Comparison of ENCODE assay signal across 18 cellular contexts in the genomic region with DNA sequence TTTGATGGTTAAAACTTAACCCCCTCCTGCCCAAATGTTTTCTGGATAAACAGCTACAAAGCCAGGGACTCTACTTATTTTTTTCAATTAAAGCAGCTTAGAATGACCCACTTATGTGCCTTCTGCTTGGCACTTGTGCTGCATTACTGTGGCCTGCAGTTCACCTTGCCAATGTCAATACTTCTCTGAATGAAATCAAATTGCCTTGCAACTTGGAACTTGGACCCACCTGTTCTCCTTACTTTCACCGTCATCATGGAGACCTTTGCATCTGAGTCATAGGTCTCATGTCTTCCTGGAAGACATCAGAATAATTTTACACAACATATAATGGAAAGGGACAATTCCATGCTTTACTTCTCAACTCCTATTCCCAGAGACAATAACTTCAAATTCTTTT.
DNase-seq lines count a peak whose midpoint lies in the region; ATAC-seq and TF ChIP-seq lines count a peak whose summit lies in the region.
"Had no signal": no experiment of that assay in that cellular context is flagged by ENCODE, and none has a peak within 500 bp of the region (broad histone marks: within the 10 kb centered on the region; RNA-seq: fewer than 3 reads in every experiment).

No MANE protein-coding gene starts in this region.

- H3K4me3 ChIP-seq in testis = no peak overlapping the region
- H3K4me3 ChIP-seq: PC-9 had no signal

- H3K4me1 ChIP-seq in testis = peaks cover 51% of the 10 kb centered on the region

- H3K27ac ChIP-seq in testis = peak overlapping the region; percentile 13 to 89
- H3K27ac ChIP-seq: 22Rv1, PC-9 had no signal

- intact Hi-C loops in left colon (cut with DNase I, micrococcal nuclease) (no loop called here), testis (cut with DNase I; ENCODE audit: low total_unique reads) (loop anchor here (10.0 kb wide), 1 partner anchor 116 kb away; no protein-coding TSS in a partner anchor)

- H3K9me3 ChIP-seq in testis = no peaks in the 10 kb centered on the region

- peak; percentile 9 for DNase-seq in NCI-H1092 treated with DMSO at 0.1 percent for 48 hours (lab: John Stamatoyannopoulos, UW)
- DNase-seq in NCI-H1092 (lab: John Stamatoyannopoulos, UW) = no peak
- DNase-seq in NCI-H2029 treated with DMSO at 0.1 percent for 48 hours (lab: John Stamatoyannopoulos, UW) = peak; percentile 56
- peak in 1 of 2 donors; percentile 60 for DNase-seq in left colon
- DNase-seq in testis = no peak
- DNase-seq in NCI-H128 (lab: John Stamatoyannopoulos, UW; ENCODE audit: unreplicated experiment) = no peak
- DNase-seq: C1 segment of cervical spinal cord, H7, Karpas-422, NCI-H1417 treated with DMSO at 0.1 percent for 48 hours, NCI-H2081, NCI-H2227 treated with DMSO at 0.1 percent for 48 hours, NCI-H526, PC-9 had no signal

- TF ChIP-seq CTCF in testis (IDR thresholded peaks at IDR 0.05) = no peak

- no peaks in the 10 kb centered on the region for H3K27me3 ChIP-seq in testis

- 82 to 89% methylated on average over 1 of the region's 1 CpG for WGBS in testis, 2 donors

- TF ChIP-seq POLR2A in testis (IDR thresholded peaks at IDR 0.05) = no peak

- no peaks in the 10 kb centered on the region for H3K36me3 ChIP-seq in testis (ENCODE audit: low read depth, missing control alignments)

- ATAC-seq in left colon (peak; percentile 93), GM18520 (IDR thresholded peaks at IDR 0.05; ENCODE audit: unreplicated experiment) (no peak), GM18502 (IDR thresholded peaks at IDR 0.05; ENCODE audit: poor library complexity, unreplicated experiment) (no peak)
- ATAC-seq: SK-N-SH treated with all-trans-retinoic acid at 6 μM for 48 hours had no signal

Comparison
In these comparisons a context has a peak if more than half of its experiments do, and no peak if none do; other contexts are left out.
1. DNase-seq: peak in NCI-H1092 treated with DMSO at 0.1 percent for 48 hours (single experiment) and NCI-H2029 treated with DMSO at 0.1 percent for 48 hours (single experiment); none in NCI-H1092 (single experiment), testis (single experiment) and NCI-H128 (single experiment).